Comparison of ENCODE assay signal across 7 cellular contexts in genomic region chr10:5877041-5877440, GRCh38. TPM values are rescaled to one million over a fixed set of nuclear protein-coding genes. Genes with fewer than 3 reads are reported as not detected.
DNase-seq lines count a peak whose midpoint lies in the region; TF ChIP-seq lines count a peak whose summit lies in the region.
"Not testable (repeated sequence)": the region's sequence is repeated elsewhere in the genome, so short reads cannot be mapped to it uniquely, and the experiment has no call there.

No MANE protein-coding gene starts in this region.

- not testable (repeated sequence) for H3K9me2 ChIP-seq in GM23248 (ENCODE audit: insufficient read depth); SK-N-SH

- not testable (repeated sequence) for H3K9me3 ChIP-seq in GM23248 (ENCODE audit: low read depth); SK-N-SH; breast epithelium; suprapubic skin

- H3K27ac Mint-ChIP-seq in osteocyte (ENCODE audit: unreplicated experiment) = peak overlapping the region; percentile 94

- TF ChIP-seq EP300 in SK-N-SH (IDR thresholded peaks at IDR 0.05; ENCODE audit: borderline replicate concordance in 1 of 2, low read depth in 1 of 2, low read length in 1 of 2); suprapubic skin (IDR thresholded peaks at IDR 0.05): not testable (repeated sequence)

- H3K4me1 Mint-ChIP-seq in osteocyte (ENCODE audit: unreplicated experiment) = peaks cover 23% of the 10 kb centered on the region

- POLR2A ChIA-PET in SK-N-SH (lab: Yijun Ruan, JAX) = interaction anchor here (2.3 kb wide), 1 partner anchor 13 kb away, joined by 12 read pairs; the partner anchor contains the start of genes ANKRD16 and FBH1

- not testable (repeated sequence) for H2AFZ ChIP-seq in GM23248; SK-N-SH (ENCODE audit: low read depth)

- H4K20me1 ChIP-seq in GM23248 (ENCODE audit: insufficient read depth); SK-N-SH (ENCODE audit: insufficient read depth): not testable (repeated sequence)

- not testable (repeated sequence) for H3K27me3 Mint-ChIP-seq in osteocyte (ENCODE audit: unreplicated experiment)

- CTCF ChIA-PET in SK-N-SH (lab: Yijun Ruan, JAX) = interaction anchor here (1.1 to 1.5 kb wide), 3 partner anchors 9 to 27 kb away, joined by 3 read pairs; no protein-coding TSS in a partner anchor

- peaks cover 21% of the 10 kb centered on the region for H3K4me1 ChIP-seq in GM23248 (ENCODE audit: insufficient read depth)
- peaks cover 8 to 14% of the 10 kb centered on the region in 2 experiments; a peak in 2 of 4 replicates for H3K4me1 ChIP-seq in SK-N-SH (ENCODE audit: control insufficient read depth in 1 of 2, insufficient read depth in 2 of 2, low read depth in 1 of 2, low read length in 1 of 2)
- not testable (repeated sequence) for H3K4me1 ChIP-seq in breast epithelium
- H3K4me1 ChIP-seq in suprapubic skin = peaks cover 11% of the 10 kb centered on the region

- not testable (repeated sequence) for H3K27me3 ChIP-seq in GM23248 (replicated peaks; ENCODE audit: insufficient read depth); SK-N-SH (ENCODE audit: insufficient read depth); breast epithelium; suprapubic skin

- intact Hi-C loops in breast epithelium (cut with DNase I; ENCODE audit: low total_unique reads) = not testable (repeated sequence)
- intact Hi-C loops in cardiac septum (cut with DNase I) = loop anchor here (10.0 kb wide), 1 partner anchor 252 kb away; no protein-coding TSS in a partner anchor

- H3K4me3 ChIP-seq in GM23248 = peak overlapping the region; percentile 54
- not testable (repeated sequence) for H3K4me3 ChIP-seq in SK-N-SH (ENCODE audit: low read depth in 2 of 2, low read length in 1 of 2); breast epithelium; suprapubic skin

- 87 to 93% methylated on average over 7 of the region's 7 CpGs for WGBS in GM23248 (ENCODE audit: low coverage in 1 of 2, low lambda C conversion rate in 2 of 2, missing lambda C conversion rate in 2 of 2), 2 experiments
- 85% methylated on average over 7 of the region's 7 CpGs for WGBS in SK-N-SH (ENCODE audit: low lambda C conversion rate)
- 88% methylated on average over 7 of the region's 7 CpGs for WGBS in suprapubic skin

- H3K79me2 ChIP-seq in GM23248 (ENCODE audit: insufficient read depth); SK-N-SH (ENCODE audit: insufficient read depth): not testable (repeated sequence)

- H3K27ac ChIP-seq in GM23248 (peak overlapping the region; percentile 94), SK-N-SH (ENCODE audit: low read depth in 2 of 2, low read length in 1 of 2) (peak overlapping the region; percentile 66 to 97), breast epithelium (peak overlapping the region; percentile 61 to 77), suprapubic skin (peak overlapping the region; percentile 69)

- H3K36me3 Mint-ChIP-seq in osteocyte (ENCODE audit: unreplicated experiment) = peaks cover 15% of the 10 kb centered on the region

- TF ChIP-seq RAD21 in SK-N-SH (IDR thresholded peaks at IDR 0.05; ENCODE audit: low read length) = not testable (repeated sequence)

- H3K4me2 ChIP-seq in GM23248 (ENCODE audit: unreplicated experiment) (peak overlapping the region; percentile 66), SK-N-SH (peak overlapping the region; percentile 67; the same call in 1 of the 2 replicates)

- in situ Hi-C loops in GM23248 (cut with MboI) = not testable (repeated sequence)

- DNase-seq in GM23248; SK-N-SH; breast epithelium (ENCODE audit: low spot score in 2 of 2); osteocyte (ENCODE audit: extremely low spot score, unreplicated experiment); suprapubic skin (ENCODE audit: low spot score in 2 of 2): not testable (repeated sequence)
- DNase-seq in cardiac septum (ENCODE audit: low spot score) (peak; percentile 51), mesenteric fat pad (ENCODE audit: low spot score) (peak; percentile 2)

- H3K9me3 Mint-ChIP-seq in osteocyte (ENCODE audit: unreplicated experiment) = not testable (repeated sequence)

- TF ChIP-seq CTCF in SK-N-SH (IDR thresholded peaks at IDR 0.05); breast epithelium (IDR thresholded peaks at IDR 0.05); osteocyte (IDR thresholded peaks at IDR 0.05); suprapubic skin (IDR thresholded peaks at IDR 0.05): not testable (repeated sequence)

- H3F3A ChIP-seq in GM23248 (ENCODE audit: insufficient read depth) (peaks cover 37% of the 10 kb centered on the region), SK-N-SH (replicated peaks; ENCODE audit: insufficient read depth) (peaks cover 24% of the 10 kb centered on the region)

- TF ChIP-seq POLR2A in breast epithelium (IDR thresholded peaks at IDR 0.05); suprapubic skin (IDR thresholded peaks at IDR 0.05): not testable (repeated sequence)

- H3K9ac ChIP-seq in GM23248 = peak overlapping the region; percentile 78
- not testable (repeated sequence) for H3K9ac ChIP-seq in SK-N-SH

- H3K4me3 Mint-ChIP-seq in osteocyte (ENCODE audit: unreplicated experiment) = not testable (repeated sequence)

- peaks cover 10% of the 10 kb centered on the region for H3K36me3 ChIP-seq in GM23248 (ENCODE audit: low read depth)
- peaks cover 30% of the 10 kb centered on the region in 2 experiments for H3K36me3 ChIP-seq in SK-N-SH (replicated peaks in 1 of 2; ENCODE audit: control insufficient read depth in 1 of 2, insufficient read depth in 2 of 2, low read length in 1 of 2)
- H3K36me3 ChIP-seq in breast epithelium = not testable (repeated sequence)
- H3K36me3 ChIP-seq in suprapubic skin = peaks cover 55% of the 10 kb centered on the region

RNA-seq across cellular contexts. Expression of gene ANKRD16, which starts 12.7 kb away (rescaled TPM):
- total RNA-seq in GM23248 (2014; rRNA removed; shearing (Covaris generic)) = 5.4 and 5.9 TPM in 2 replicates
- polyA plus RNA-seq in GM23248 (2016; fragmentation: Nextera tagmentation; extraction: Ambion mirVana) (2.7 and 3.1 TPM in 2 replicates), SK-N-SH (2012; rRNA removed) (9.9 and 11.9 TPM in 2 replicates)
- 5.7 and 7.4 TPM in 2 replicates for polyA plus RNA-seq in SK-N-SH (2012; cell fraction: cytosol; rRNA removed)
- 31.9 and 35.4 TPM in 2 replicates for polyA plus RNA-seq in SK-N-SH (2012; cell fraction: nucleus; rRNA removed)
- total RNA-seq in breast epithelium (10 to 100 TPM in 1 of 3 donors, 1 to 10 TPM in 2; 5.9 to 13.1 (median 8.8) TPM), cardiac septum (3.9 TPM), mesenteric fat pad (4.8 TPM), osteocyte (8.8 and 9.5 TPM in 2 replicates), suprapubic skin (10 to 100 TPM in 2 of 4 donors, 1 to 10 TPM in 2; 6.6 to 10.8 (median 9.7) TPM)

RNA-seq across cellular contexts. Expression of gene FBH1, which starts 13.0 kb away (rescaled TPM):
- total RNA-seq in GM23248 (2014; rRNA removed; shearing (Covaris generic)) = 79.3 and 87.6 TPM in 2 replicates
- polyA plus RNA-seq in GM23248 (2016; fragmentation: Nextera tagmentation; extraction: Ambion mirVana) = 66.4 and 71.4 TPM in 2 replicates
- 60.9 and 71.9 TPM in 2 replicates for polyA plus RNA-seq in SK-N-SH (2012; rRNA removed)
- polyA plus RNA-seq in SK-N-SH (2012; cell fraction: cytosol; rRNA removed) = 51.3 and 57.8 TPM in 2 replicates
- polyA plus RNA-seq in SK-N-SH (2012; cell fraction: nucleus; rRNA removed) = 112 and 143 TPM in 2 replicates
- total RNA-seq in breast epithelium = 100 to 1,000 TPM in 2 of 3 donors, 10 to 100 TPM in 1; 91.2 to 115 (median 109) TPM
- total RNA-seq in cardiac septum = 73.8 TPM
- 80.4 TPM for total RNA-seq in mesenteric fat pad
- total RNA-seq in osteocyte = 77.8 and 86.1 TPM in 2 replicates
- 100 to 1,000 TPM in 2 of 4 donors, 10 to 100 TPM in 2; 70.9 to 131 (median 90.6) TPM for total RNA-seq in suprapubic skin
